16 cellular contexts compared by ENCODE assay signal in the genomic region with DNA sequence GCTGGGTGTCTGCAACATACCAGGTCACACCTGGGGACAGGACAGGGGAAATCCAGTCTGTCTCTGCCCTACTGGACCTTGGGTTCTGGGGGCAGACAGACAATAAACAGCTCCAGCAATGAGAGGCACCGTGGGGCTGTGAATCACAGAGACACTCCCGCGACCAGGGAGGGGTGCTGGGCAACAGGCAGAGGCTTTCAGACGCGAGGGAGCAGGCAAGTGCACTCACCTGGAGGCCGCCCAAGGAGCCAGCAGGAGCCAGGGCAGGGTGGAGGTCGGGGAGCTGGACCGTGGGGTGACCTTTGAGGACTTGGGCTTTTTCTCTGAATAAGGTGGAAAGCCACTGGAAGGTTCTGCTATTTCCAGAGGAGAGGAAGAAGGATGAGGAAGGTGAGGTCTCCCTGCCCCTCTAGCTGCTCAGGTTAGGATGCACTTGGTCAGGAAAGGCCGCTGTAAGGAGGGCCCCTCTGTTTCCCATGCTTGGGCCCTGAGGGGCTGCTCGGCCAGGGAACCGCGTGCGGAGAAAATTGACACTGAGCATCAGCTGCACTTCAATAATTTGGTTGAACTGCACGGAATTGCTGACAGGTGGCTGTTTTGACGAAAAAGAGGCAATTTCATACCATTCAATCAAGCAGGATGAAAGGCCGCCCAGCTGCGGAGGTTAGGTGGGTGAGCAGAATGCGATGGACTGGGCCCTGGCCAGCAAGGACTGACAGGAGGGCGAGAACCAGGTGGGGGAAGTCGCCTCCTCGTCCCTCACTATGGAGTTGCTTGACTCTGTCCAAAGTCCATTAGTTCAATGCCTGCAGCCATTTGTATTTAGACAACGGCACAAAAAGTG. TPM values are rescaled to one million over a fixed set of nuclear protein-coding genes. Genes with fewer than 3 reads are reported as not detected.
DNase-seq lines count a peak whose midpoint lies in the region; ATAC-seq and TF ChIP-seq lines count a peak whose summit lies in the region.
"Had no signal": no experiment of that assay in that cellular context is flagged by ENCODE, and none has a peak within 500 bp of the region (broad histone marks: within the 10 kb centered on the region; RNA-seq: fewer than 3 reads in every experiment).

No MANE protein-coding gene starts in this region.

- TF ChIP-seq EP300 in esophagus muscularis mucosa (IDR thresholded peaks at IDR 0.05), result no peak

- H3K4me1 ChIP-seq in HEK293 (ENCODE audit: control insufficient read depth, insufficient read depth, low read length), result no peaks in the 10 kb centered on the region
- H3K4me1 ChIP-seq in mucosa of descending colon (ENCODE audit: low read depth), result peaks cover 2% of the 10 kb centered on the region
- no peaks in the 10 kb centered on the region for H3K4me1 ChIP-seq in testis
- peaks cover 0 to 6% (median 4%) of the 10 kb centered on the region in 4 donors for H3K4me1 ChIP-seq in esophagus muscularis mucosa
- H3K4me1 ChIP-seq: BE2C had no signal

- no peak overlapping the region for H3K27ac ChIP-seq in HEK293 (ENCODE audit: extremely low read depth, low read depth, low read length)
- H3K27ac ChIP-seq in testis, result no peak overlapping the region
- H3K27ac ChIP-seq in esophagus muscularis mucosa (replicated peaks in 1 of 4), result no peak overlapping the region

- DNase-seq in NCI-H2227 treated with DMSO at 0.1 percent for 48 hours (lab: John Stamatoyannopoulos, UW), result peak; percentile 16
- peak in 1 of 3 donors; percentile 36 for DNase-seq in mucosa of descending colon
- peak; percentile 12 for DNase-seq in testis
- DNase-seq in stimulated activated CD4-positive, alpha-beta T cell treated with anti-CD3 and anti-CD28 coated beads, Interleukin-4, amount 100 ng/mL, for 4 hours, result no peak
- no peak for DNase-seq in Kasumi-1 (lab: John Stamatoyannopoulos, UW)
- no peak for DNase-seq in esophagus muscularis mucosa (ENCODE audit: extremely low spot score)
- DNase-seq: BE2C; CD4-positive, alpha-beta T cell; HCEC 1CT; KBM-7; NCI-H1436 treated with DMSO at 0.1 percent for 48 hours; NCI-H2081 treated with DMSO at 0.1 percent for 48 hours; NCI-H524; Right ventricle myocardium superior; SK-N-SH had no signal

- WGBS in testis, 2 donors, result 73 to 82% methylated on average over 22 of the region's 22 CpGs
- WGBS in esophagus muscularis mucosa, result 72% methylated on average over 22 of the region's 22 CpGs

- no peaks in the 10 kb centered on the region for H3K36me3 ChIP-seq in HEK293 (ENCODE audit: control insufficient read depth in 2 of 2, insufficient read depth in 1 of 2, low read length in 2 of 2)
- no peaks in the 10 kb centered on the region for H3K36me3 ChIP-seq in mucosa of descending colon (ENCODE audit: low read depth)
- no peaks in the 10 kb centered on the region for H3K36me3 ChIP-seq in testis (ENCODE audit: low read depth, missing control alignments)
- H3K36me3 ChIP-seq in esophagus muscularis mucosa, result no peaks in the 10 kb centered on the region
- H3K36me3 ChIP-seq: BE2C had no signal

- ATAC-seq in mucosa of descending colon, result peak; percentile 13

- TF ChIP-seq POLR2A in testis (IDR thresholded peaks at IDR 0.05) (no peak), esophagus muscularis mucosa (IDR thresholded peaks at IDR 0.05; ENCODE audit: low read depth) (no peak)

- H3K9me3 ChIP-seq in HEK293 (ENCODE audit: control insufficient read depth, insufficient read depth, low read depth, low read length) (no peaks in the 10 kb centered on the region), mucosa of descending colon (peaks cover 15% of the 10 kb centered on the region), testis (no peaks in the 10 kb centered on the region), esophagus muscularis mucosa (peaks cover 0 to 23% (median 18%) of the 10 kb centered on the region in 4 donors)

- H3K4me3 ChIP-seq in HEK293 (ENCODE audit: low read depth, low read length) (no peak overlapping the region), mucosa of descending colon (no peak overlapping the region), testis (no peak overlapping the region), esophagus muscularis mucosa (no peak overlapping the region)

- CTCF ChIA-PET in HEK293 (lab: Yijun Ruan, JAX), result interaction anchor here (0.5 to 0.8 kb wide), 2 partner anchors 36 to 1519 kb away, joined by 3 to 5 read pairs; no protein-coding TSS in a partner anchor

- H3K27me3 ChIP-seq in testis (no peaks in the 10 kb centered on the region), esophagus muscularis mucosa (peaks cover 0 to 13% (median 2%) of the 10 kb centered on the region in 4 donors)

- intact Hi-C loops in mucosa of descending colon (cut with DNase I, micrococcal nuclease), result no loop called here
- intact Hi-C loops in testis (cut with DNase I; ENCODE audit: low total_unique reads), result no loop called here
- intact Hi-C loops in esophagus muscularis mucosa (cut with DNase I), result no loop called here

- POLR2A ChIA-PET in HEK293 (lab: Yijun Ruan, JAX), result no interaction called here

- TF ChIP-seq CTCF in HEK293 (tag by site-specific recombination; IDR thresholded peaks at IDR 0.05) (no peak), mucosa of descending colon (IDR thresholded peaks at IDR 0.05) (no peak), testis (IDR thresholded peaks at IDR 0.05) (no peak), esophagus muscularis mucosa (IDR thresholded peaks at IDR 0.05) (no peak)

TF ChIP-seq in HEK293, 187 proteins besides CTCF, POLR2A, EP300 and RAD21:
- 0 out of 2 replicates have a peak, but pooled peaks have one; percentile 10 for TF ChIP-seq ZNF140 (tag by site-specific recombination; IDR thresholded peaks at IDR 0.05)
- TF ChIP-seq, protein P1, sequence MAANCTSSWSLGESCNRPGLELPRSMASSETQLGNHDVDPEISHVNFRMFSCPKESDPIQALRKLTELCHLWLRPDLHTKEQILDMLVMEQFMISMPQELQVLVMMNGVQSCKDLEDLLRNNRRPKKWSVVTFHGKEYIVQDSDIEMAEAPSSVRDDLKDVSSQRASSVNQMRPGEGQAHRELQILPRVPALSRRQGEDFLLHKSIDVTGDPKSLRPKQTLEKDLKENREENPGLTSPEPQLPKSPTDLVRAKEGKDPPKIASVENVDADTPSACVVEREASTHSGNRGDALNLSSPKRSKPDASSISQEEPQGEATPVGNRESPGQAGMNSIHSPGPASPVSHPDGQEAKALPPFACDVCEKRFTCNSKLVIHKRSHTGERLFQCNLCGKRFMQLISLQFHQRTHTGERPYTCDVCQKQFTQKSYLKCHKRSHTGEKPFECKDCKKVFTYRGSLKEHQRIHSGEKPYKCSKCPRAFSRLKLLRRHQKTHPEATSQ (tag by site-specific recombination; IDR thresholded peaks at IDR 0.05), result no peak
- TF ChIP-seq, protein P2, sequence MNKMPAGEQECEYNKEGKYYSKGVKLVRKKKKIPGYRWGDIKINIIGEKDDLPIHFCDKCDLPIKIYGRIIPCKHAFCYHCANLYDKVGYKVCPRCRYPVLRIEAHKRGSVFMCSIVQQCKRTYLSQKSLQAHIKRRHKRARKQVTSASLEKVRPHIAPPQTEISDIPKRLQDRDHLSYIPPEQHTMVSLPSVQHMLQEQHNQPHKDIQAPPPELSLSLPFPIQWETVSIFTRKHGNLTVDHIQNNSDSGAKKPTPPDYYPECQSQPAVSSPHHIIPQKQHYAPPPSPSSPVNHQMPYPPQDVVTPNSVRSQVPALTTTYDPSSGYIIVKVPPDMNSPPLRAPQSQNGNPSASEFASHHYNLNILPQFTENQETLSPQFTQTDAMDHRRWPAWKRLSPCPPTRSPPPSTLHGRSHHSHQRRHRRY (tag by site-specific recombination; IDR thresholded peaks at IDR 0.05), result no peak
- TF ChIP-seq KLF7 (tag by site-specific recombination; IDR thresholded peaks at IDR 0.05; ENCODE audit: borderline replicate concordance), result no peak
TF ChIP-seq in HEK293: peak in this region for 1.

RNA-seq across cellular contexts. Expression of a gene that starts 42.2 kb away (rescaled TPM):
- 1 to 10 TPM; 5.6 to 8.2 (median 5.7) TPM for total RNA-seq in mucosa of descending colon
- total RNA-seq in testis, result 10 to 100 TPM; 20.4 to 21.3 TPM
- 12.9 TPM for polyA plus RNA-seq in testis (ENCODE audit: insufficient read depth, low read depth, low replicate concordance)
- total RNA-seq in esophagus muscularis mucosa, result 10 to 100 TPM in 3 of 4 donors, 1 to 10 TPM in 1; 5.0 to 19.0 (median 13.9) TPM

RNA-seq across cellular contexts. Expression of a gene that starts 54.8 kb away (rescaled TPM):
- total RNA-seq in mucosa of descending colon (10 to 100 TPM; 26.9 to 46.7 (median 37.9) TPM), testis (10 to 100 TPM; 22.0 to 40.0 TPM), esophagus muscularis mucosa (1 to 10 TPM; 2.1 to 6.2 (median 5.8) TPM)
- polyA plus RNA-seq in testis (ENCODE audit: insufficient read depth, low read depth, low replicate concordance), result 28.1 TPM

Comparison
In these comparisons a context has a peak if more than half of its experiments do, and no peak if none do; other contexts are left out.
1. DNase-seq: peak in NCI-H2227 treated with DMSO at 0.1 percent for 48 hours (single experiment) and testis (single experiment); none in stimulated activated CD4-positive, alpha-beta T cell treated with anti-CD3 and anti-CD28 coated beads, Interleukin-4, amount 100 ng/mL, for 4 hours (0 of 2), Kasumi-1 (0 of 2) and esophagus muscularis mucosa (single experiment).